Comparison of ENCODE assay signal across 29 cellular contexts in the genomic region with DNA sequence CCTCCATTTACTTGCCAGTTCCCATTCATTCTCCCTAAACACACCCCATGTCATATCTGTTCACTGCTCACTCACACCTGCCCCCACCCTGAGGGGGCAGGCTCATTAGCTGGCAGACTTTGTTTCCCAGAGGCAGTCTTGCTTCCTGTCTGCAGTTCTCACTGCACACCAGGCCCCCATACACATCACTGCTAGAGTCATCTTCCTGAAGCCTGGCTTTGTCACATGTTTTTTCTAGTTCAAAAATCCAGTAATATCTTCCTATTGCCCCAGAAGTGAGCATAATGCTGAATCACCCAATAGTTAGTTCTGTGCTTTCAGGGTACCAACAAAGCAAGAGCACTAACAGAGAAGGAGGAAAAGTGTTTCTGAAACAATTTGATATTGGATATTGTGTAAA. TPM values are rescaled to one million over a fixed set of nuclear protein-coding genes. Genes with fewer than 3 reads are reported as not detected.
A peak's percentile ranks its signal among the peaks of the same experiment; 100 is the strongest.
DNase-seq lines count a peak whose midpoint lies in the region; ATAC-seq and TF ChIP-seq lines count a peak whose summit lies in the region.
"Had no signal": no experiment of that assay in that cellular context is flagged by ENCODE, and none has a peak within 500 bp of the region (broad histone marks: within the 10 kb centered on the region; RNA-seq: fewer than 3 reads in every experiment).

No MANE protein-coding gene starts in this region.

- in situ Hi-C loops in brain microvascular endothelial cell (cut with HindIII; ENCODE audit: low pct_ligation_motif_present, low sequenced_read_pairs), result no loop called here

- CTCF ChIA-PET in CD4-positive, alpha-beta T cell (lab: Charles Lee), result no interaction called here

- H3K27me3 ChIP-seq in brain microvascular endothelial cell (replicated peaks), result no peaks in the 10 kb centered on the region
- H3K27me3 ChIP-seq in CD4-positive, alpha-beta T cell (ENCODE audit: control insufficient read depth, insufficient read depth, low read length), result no peaks in the 10 kb centered on the region
- H3K27me3 ChIP-seq: neutrophil, tibial artery had no signal

- no peaks in the 10 kb centered on the region for H3K9me3 ChIP-seq in CD4-positive, alpha-beta T cell (ENCODE audit: control insufficient read depth, low read length)
- H3K9me3 ChIP-seq: neutrophil, tibial artery had no signal

- H3K4me3 ChIP-seq in brain microvascular endothelial cell (ENCODE audit: low read depth, low read length), result no peak overlapping the region
- H3K4me3 ChIP-seq: tibial artery had no signal

- H3K36me3 ChIP-seq in brain microvascular endothelial cell (replicated peaks), result no peaks in the 10 kb centered on the region
- H3K36me3 ChIP-seq: neutrophil, tibial artery had no signal

- H3K9me3 Mint-ChIP-seq in stimulated activated naive CD8-positive, alpha-beta T cell treated with anti-CD3 and anti-CD28 coated beads, Interleukin-15, amount 100 ng/mL, for 72 hours, result no peaks in the 10 kb centered on the region
- no peaks in the 10 kb centered on the region for H3K9me3 Mint-ChIP-seq in CD4-positive, alpha-beta T cell
- H3K9me3 Mint-ChIP-seq: activated T-cell treated with anti-CD3 and anti-CD28 coated beads, Interleukin-2, amount 50 U/mL, for 4 hours; CD8-positive, alpha-beta memory T cell had no signal

- peak; percentile 10 for DNase-seq in NCI-H146 (lab: John Stamatoyannopoulos, UW)
- no peak for DNase-seq in NCI-H146 treated with DMSO at 0.1 percent for 48 hours (lab: John Stamatoyannopoulos, UW; ENCODE audit: unreplicated experiment)
- DNase-seq in brain microvascular endothelial cell, result peak; percentile 23
- peak; percentile 7 for DNase-seq in glomerular endothelial cell (ENCODE audit: extremely low read depth, low read depth, low spot score)
- DNase-seq in stimulated activated naive CD8-positive, alpha-beta T cell treated with anti-CD3 and anti-CD28 coated beads, Interleukin-15, amount 100 ng/mL, for 72 hours, result no peak
- no peak for DNase-seq in hypothalamus (lab: John Stamatoyannopoulos, UW)
- no peak for DNase-seq in CD4-positive, alpha-beta T cell
- no peak for DNase-seq in DMS114 treated with DMSO at 0.1 percent for 48 hours (lab: John Stamatoyannopoulos, UW; ENCODE audit: unreplicated experiment)
- DNase-seq: activated naive CD4-positive, alpha-beta T cell treated with Interleukin-2 at 50 U/mL for 16 hours; activated T-cell treated with anti-CD3 and anti-CD28 coated beads, Interleukin-2, amount 50 U/mL, for 4 hours; anterior cingulate cortex; CD8-positive, alpha-beta memory T cell; central memory CD4-positive, alpha-beta T cell; DMS53; erythroblast; kidney glomerular epithelial cell; MM.1S; NCI-H1417 treated with DMSO at 0.1 percent for 48 hours; NCI-H2171; NCI-H526; stimulated activated CD4-positive, alpha-beta T cell treated with anti-CD3 and anti-CD28 coated beads, Interleukin-4, amount 100 ng/mL, for 1 hour; stimulated activated naive CD4-positive, alpha-beta T cell treated with Interleukin-2 at 50 U/mL for 16 hours; tibial artery had no signal

- H3K4me1 Mint-ChIP-seq in stimulated activated naive CD8-positive, alpha-beta T cell treated with anti-CD3 and anti-CD28 coated beads, Interleukin-15, amount 100 ng/mL, for 72 hours, result no peaks in the 10 kb centered on the region
- H3K4me1 Mint-ChIP-seq in CD4-positive, alpha-beta T cell (ENCODE audit: low read depth), result no peaks in the 10 kb centered on the region
- H3K4me1 Mint-ChIP-seq: CD8-positive, alpha-beta memory T cell had no signal

- no peaks in the 10 kb centered on the region for H3K36me3 Mint-ChIP-seq in CD4-positive, alpha-beta T cell (ENCODE audit: low read depth)
- H3K36me3 Mint-ChIP-seq: CD8-positive, alpha-beta memory T cell had no signal

- intact Hi-C loops in CD4-positive, alpha-beta T cell (cut with DNase I, micrococcal nuclease), result no loop called here

- H3K4me3 Mint-ChIP-seq in stimulated activated naive CD8-positive, alpha-beta T cell treated with anti-CD3 and anti-CD28 coated beads, Interleukin-15, amount 100 ng/mL, for 72 hours, result no peak overlapping the region
- no peak overlapping the region for H3K4me3 Mint-ChIP-seq in CD4-positive, alpha-beta T cell
- H3K4me3 Mint-ChIP-seq: activated T-cell treated with anti-CD3 and anti-CD28 coated beads, Interleukin-2, amount 50 U/mL, for 4 hours; CD8-positive, alpha-beta memory T cell had no signal

- no peak overlapping the region for H3K27ac ChIP-seq in brain microvascular endothelial cell
- H3K27ac ChIP-seq in CD4-positive, alpha-beta T cell (ENCODE audit: low read depth, low read length), result no peak overlapping the region
- H3K27ac ChIP-seq: 22Rv1, neutrophil, RWPE1, tibial artery had no signal

- no peak for TF ChIP-seq CTCF in brain microvascular endothelial cell (IDR thresholded peaks at IDR 0.05; ENCODE audit: low read depth, low read length, missing control alignments)
- no peak for TF ChIP-seq CTCF in CD4-positive, alpha-beta T cell (IDR thresholded peaks at IDR 0.05)

- ATAC-seq in stimulated activated naive CD8-positive, alpha-beta T cell treated with anti-CD3 and anti-CD28 coated beads, Interleukin-15, amount 100 ng/mL, for 72 hours, result peak; percentile 35
- no peak for ATAC-seq in CD4-positive, alpha-beta T cell (ENCODE audit: poor library complexity)
- ATAC-seq: SK-N-SH treated with all-trans-retinoic acid at 6 μM for 48 hours had no signal

- no peaks in the 10 kb centered on the region for H3K27me3 Mint-ChIP-seq in stimulated activated naive CD8-positive, alpha-beta T cell treated with anti-CD3 and anti-CD28 coated beads, Interleukin-15, amount 100 ng/mL, for 72 hours
- H3K27me3 Mint-ChIP-seq in CD4-positive, alpha-beta T cell, result no peaks in the 10 kb centered on the region
- H3K27me3 Mint-ChIP-seq: CD8-positive, alpha-beta memory T cell had no signal

- H3K27ac Mint-ChIP-seq in stimulated activated naive CD8-positive, alpha-beta T cell treated with anti-CD3 and anti-CD28 coated beads, Interleukin-15, amount 100 ng/mL, for 72 hours, result no peak overlapping the region
- H3K27ac Mint-ChIP-seq in CD4-positive, alpha-beta T cell, result no peak overlapping the region

- POLR2A ChIA-PET in CD4-positive, alpha-beta T cell (lab: Charles Lee), result no interaction called here

RNA-seq across cellular contexts. Expression of a gene that starts 1.9 kb away (rescaled TPM):
- not detected in 2 replicates for total RNA-seq in glomerular endothelial cell
- total RNA-seq in CD4-positive, alpha-beta T cell, result not detected
- total RNA-seq: activated CD8-positive, alpha-beta memory T cell treated with anti-CD3 and anti-CD28 coated beads for 36 hours; activated T-cell treated with anti-CD3 and anti-CD28 coated beads, Interleukin-2, amount 50 U/mL, for 4 hours; CD8-positive, alpha-beta memory T cell; lung microvascular endothelial cell had no signal

Comparison
In these comparisons a context has a peak if more than half of its experiments do, and no peak if none do; other contexts are left out.
1. DNase-seq: peak in NCI-H146 (single experiment), brain microvascular endothelial cell (single experiment) and glomerular endothelial cell (single experiment); none in NCI-H146 treated with DMSO at 0.1 percent for 48 hours (single experiment), stimulated activated naive CD8-positive, alpha-beta T cell treated with anti-CD3 and anti-CD28 coated beads, Interleukin-15, amount 100 ng/mL, for 72 hours (0 of 2), hypothalamus (0 of 51), CD4-positive, alpha-beta T cell (0 of 10) and DMS114 treated with DMSO at 0.1 percent for 48 hours (single experiment).